In genomic region chr2:172736419-172737174, GRCh38 we compare ENCODE assay signal across 9 cellular contexts. TPM values are rescaled to one million over a fixed set of nuclear protein-coding genes. Genes with fewer than 3 reads are reported as not detected.
DNase-seq lines count a peak whose midpoint lies in the region; ATAC-seq, FAIRE-seq and TF ChIP-seq lines count a peak whose summit lies in the region.
"Had no signal": no experiment of that assay in that cellular context is flagged by ENCODE, and none has a peak within 500 bp of the region (broad histone marks: within the 10 kb centered on the region; RNA-seq: fewer than 3 reads in every experiment).

No MANE protein-coding gene starts in this region.

- TF ChIP-seq POLR2A in GM12891 (IDR thresholded peaks at IDR 0.05; ENCODE audit: low read depth, low read length): no peak

- H3K36me3 ChIP-seq in iPS-15b (ENCODE audit: control insufficient read depth, insufficient read depth, low read length): no peaks in the 10 kb centered on the region
- H3K36me3 ChIP-seq: colonic mucosa had no signal

- H3K36me3 Mint-ChIP-seq in activated CD4-positive, alpha-beta T cell treated with anti-CD3 and anti-CD28 coated beads, Interleukin-2, amount 10 ng/mL, durations not matched to agents 7 days and 5 days (ENCODE audit: low read depth): no peaks in the 10 kb centered on the region
- no peaks in the 10 kb centered on the region for H3K36me3 Mint-ChIP-seq in WTC11

- DNase-seq in activated CD4-positive, alpha-beta T cell treated with anti-CD3 and anti-CD28 coated beads, Interleukin-2, amount 10 ng/mL, durations not matched to agents 7 days and 5 days: no peak
- no peak for DNase-seq in activated CD4-positive, alpha-beta T cell treated with anti-CD3 and anti-CD28 coated beads, Interleukin-2, amount 50 U/mL, for 48 hours
- DNase-seq in WTC11 (ENCODE audit: low spot score) (no peak), NCI-H1105 (lab: John Stamatoyannopoulos, UW) (no peak), GM12891 (ENCODE audit: insufficient read length, low spot score) (no peak)
- DNase-seq in stimulated activated naive CD8-positive, alpha-beta T cell treated with anti-CD3 and anti-CD28 coated beads, Interleukin-15, amount 100 ng/mL, for 72 hours: no peak
- DNase-seq: colonic mucosa had no signal

- peak overlapping the region; percentile 60 for H3K4me3 ChIP-seq in iPS-15b (ENCODE audit: low read depth, low read length)

- H3K27ac Mint-ChIP-seq in activated CD4-positive, alpha-beta T cell treated with anti-CD3 and anti-CD28 coated beads, Interleukin-2, amount 10 ng/mL, durations not matched to agents 7 days and 5 days: no peak overlapping the region
- no peak overlapping the region for H3K27ac Mint-ChIP-seq in WTC11
- H3K27ac Mint-ChIP-seq in stimulated activated naive CD8-positive, alpha-beta T cell treated with anti-CD3 and anti-CD28 coated beads, Interleukin-15, amount 100 ng/mL, for 72 hours: no peak overlapping the region

- POLR2A ChIA-PET in activated CD4-positive, alpha-beta T cell treated with anti-CD3 and anti-CD28 coated beads, Interleukin-2, amount 10 ng/mL, durations not matched to agents 7 days and 5 days (lab: Charles Lee): no interaction called here
- POLR2A ChIA-PET in WTC11 (lab: Charles Lee): no interaction called here

- peaks cover 5% of the 10 kb centered on the region for H3K4me1 ChIP-seq in iPS-15b (ENCODE audit: control insufficient read depth, insufficient read depth, low read length)
- H3K4me1 ChIP-seq: colonic mucosa had no signal

- peaks cover 39% of the 10 kb centered on the region for H3K27me3 ChIP-seq in iPS-15b (ENCODE audit: control insufficient read depth, insufficient read depth, low read length)

- TF ChIP-seq CTCF in WTC11 (IDR thresholded peaks at IDR 0.05): no peak

- peaks cover 6% of the 10 kb centered on the region for H3K4me1 Mint-ChIP-seq in activated CD4-positive, alpha-beta T cell treated with anti-CD3 and anti-CD28 coated beads, Interleukin-2, amount 10 ng/mL, durations not matched to agents 7 days and 5 days
- H3K4me1 Mint-ChIP-seq in WTC11: peaks cover 7% of the 10 kb centered on the region
- H3K4me1 Mint-ChIP-seq in stimulated activated naive CD8-positive, alpha-beta T cell treated with anti-CD3 and anti-CD28 coated beads, Interleukin-15, amount 100 ng/mL, for 72 hours: peaks cover 15% of the 10 kb centered on the region

- no peaks in the 10 kb centered on the region for H3K9me3 Mint-ChIP-seq in activated CD4-positive, alpha-beta T cell treated with anti-CD3 and anti-CD28 coated beads, Interleukin-2, amount 10 ng/mL, durations not matched to agents 7 days and 5 days
- H3K9me3 Mint-ChIP-seq in WTC11: no peaks in the 10 kb centered on the region
- H3K9me3 Mint-ChIP-seq in stimulated activated naive CD8-positive, alpha-beta T cell treated with anti-CD3 and anti-CD28 coated beads, Interleukin-15, amount 100 ng/mL, for 72 hours: no peaks in the 10 kb centered on the region

- no peak for FAIRE-seq in GM12891 (lab: Jason Lieb, UNC)

- H3K9ac ChIP-seq in iPS-15b (ENCODE audit: low read depth, low read length): peak overlapping the region; percentile 54

- peak; percentile 36 for ATAC-seq in WTC11
- peak; percentile 4 for ATAC-seq in stimulated activated naive CD8-positive, alpha-beta T cell treated with anti-CD3 and anti-CD28 coated beads, Interleukin-15, amount 100 ng/mL, for 72 hours
- no peak for ATAC-seq in HG03139 (IDR thresholded peaks at IDR 0.05; ENCODE audit: unreplicated experiment)

- peaks cover 57% of the 10 kb centered on the region for H3K27me3 Mint-ChIP-seq in activated CD4-positive, alpha-beta T cell treated with anti-CD3 and anti-CD28 coated beads, Interleukin-2, amount 10 ng/mL, durations not matched to agents 7 days and 5 days
- H3K27me3 Mint-ChIP-seq in WTC11 (ENCODE audit: low read depth): peaks cover 40% of the 10 kb centered on the region
- H3K27me3 Mint-ChIP-seq in stimulated activated naive CD8-positive, alpha-beta T cell treated with anti-CD3 and anti-CD28 coated beads, Interleukin-15, amount 100 ng/mL, for 72 hours: peaks cover 58% of the 10 kb centered on the region

- H3K4me3 Mint-ChIP-seq in activated CD4-positive, alpha-beta T cell treated with anti-CD3 and anti-CD28 coated beads, Interleukin-2, amount 10 ng/mL, durations not matched to agents 7 days and 5 days: peak overlapping the region; percentile 48
- peak overlapping the region; percentile 86 for H3K4me3 Mint-ChIP-seq in WTC11
- H3K4me3 Mint-ChIP-seq in stimulated activated naive CD8-positive, alpha-beta T cell treated with anti-CD3 and anti-CD28 coated beads, Interleukin-15, amount 100 ng/mL, for 72 hours: peak overlapping the region; percentile 61 to 62

- no peaks in the 10 kb centered on the region for H3K9me3 ChIP-seq in iPS-15b (ENCODE audit: control insufficient read depth, insufficient read depth, low read length)
- H3K9me3 ChIP-seq: colonic mucosa had no signal

- CTCF ChIA-PET in activated CD4-positive, alpha-beta T cell treated with anti-CD3 and anti-CD28 coated beads, Interleukin-2, amount 10 ng/mL, durations not matched to agents 7 days and 5 days (lab: Charles Lee): interaction anchor here (0.9 kb wide), 1 partner anchor 9 kb away, joined by 3 read pairs; no protein-coding TSS in a partner anchor
- CTCF ChIA-PET in WTC11 (lab: Charles Lee): interaction anchor here (0.5 to 1.7 kb wide), 6 partner anchors 26 to 448 kb away, joined by 3 to 9 read pairs (median 4); no protein-coding TSS in a partner anchor

TF ChIP-seq in WTC11, 78 proteins besides CTCF, POLR2A, EP300 and RAD21 (continues in another document):
- no peak for TF ChIP-seq RELA (CRISPR knock-in tag; IDR thresholded peaks at IDR 0.05; ENCODE audit: borderline replicate concordance)
- no peak for TF ChIP-seq ELF4 (CRISPR knock-in tag; IDR thresholded peaks at IDR 0.05; ENCODE audit: low read depth)
- no peak for TF ChIP-seq ETV6 (CRISPR knock-in tag; IDR thresholded peaks at IDR 0.05)
- TF ChIP-seq RORB (CRISPR knock-in tag; IDR thresholded peaks at IDR 0.05): no peak
- TF ChIP-seq EMX1 (CRISPR knock-in tag; IDR thresholded peaks at IDR 0.05): no peak
- no peak for TF ChIP-seq ATF2 (CRISPR knock-in tag; IDR thresholded peaks at IDR 0.05; ENCODE audit: borderline replicate concordance, low read depth)
- TF ChIP-seq JUN (CRISPR knock-in tag; IDR thresholded peaks at IDR 0.05): no peak
- TF ChIP-seq ATF1 (CRISPR knock-in tag; IDR thresholded peaks at IDR 0.05): no peak
- TF ChIP-seq ZNF416 (CRISPR knock-in tag; IDR thresholded peaks at IDR 0.05): no peak
- no peak for TF ChIP-seq IRF1 (CRISPR knock-in tag; IDR thresholded peaks at IDR 0.05)

TF ChIP-seq in GM12891, 5 proteins besides CTCF, POLR2A, EP300 and RAD21:
- TF ChIP-seq TAF1 (IDR thresholded peaks at IDR 0.05; ENCODE audit: low read depth, low read length): no peak
- TF ChIP-seq SPI1 (IDR thresholded peaks at IDR 0.05; ENCODE audit: low read depth, low read length): no peak
- TF ChIP-seq POU2F2 (IDR thresholded peaks at IDR 0.05; ENCODE audit: low read depth, low read length): no peak
- no peak for TF ChIP-seq POLR2AphosphoS5 (IDR thresholded peaks at IDR 0.05; ENCODE audit: low read depth, low read length)
- TF ChIP-seq PAX5 (IDR thresholded peaks at IDR 0.05; ENCODE audit: insufficient read depth, low read length, severe bottlenecking): no peak

RNA-seq across cellular contexts. Expression of gene RAPGEF4, which starts 1.0 kb away (rescaled TPM):
- total RNA-seq in activated CD4-positive, alpha-beta T cell treated with anti-CD3 and anti-CD28 coated beads, Interleukin-2, amount 10 ng/mL, durations not matched to agents 7 days and 5 days: under 1 TPM; 0.62 to 0.77 TPM
- total RNA-seq in WTC11 (2021): 0.78 to 2.2 TPM (median 0.96 TPM) in 3 replicates
- polyA plus RNA-seq in GM12891 (2012; ENCODE audit: low read depth, missing spikeins): 0.24 TPM
